ENCODE assay signal across 9 cellular contexts in the genomic region with DNA sequence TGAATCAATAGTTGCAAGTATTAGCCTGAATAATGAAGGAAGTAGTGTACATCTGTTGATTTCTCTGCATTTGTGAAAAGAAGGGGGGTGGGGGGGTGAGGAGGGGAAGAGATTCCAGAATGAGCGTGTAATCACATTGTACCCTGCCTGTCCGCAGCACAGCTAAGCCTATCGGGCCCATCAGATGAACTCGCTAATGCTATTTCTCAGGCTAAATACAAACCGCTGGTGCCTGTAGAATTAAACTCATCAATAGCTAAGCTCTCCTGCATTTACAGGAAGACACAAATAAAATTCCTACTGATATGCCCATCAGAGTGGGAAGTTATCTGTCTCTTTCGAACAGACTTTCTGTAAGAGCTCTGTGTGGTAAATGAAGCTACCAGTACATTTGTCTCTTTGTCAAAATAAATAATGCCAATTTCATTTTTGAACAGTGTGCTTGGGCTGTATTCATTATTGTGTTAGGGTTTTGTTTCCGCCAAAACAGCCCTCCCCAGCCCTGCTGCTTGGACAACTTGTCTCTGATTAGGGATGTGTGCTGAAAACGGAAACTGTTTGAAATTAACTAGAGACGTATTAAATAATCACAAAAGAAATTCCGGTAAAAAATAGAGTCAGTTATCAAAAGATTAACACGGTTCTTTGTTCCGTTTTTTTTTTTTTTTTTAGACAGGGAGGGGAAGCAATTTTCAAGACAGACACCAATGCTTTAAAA.
DNase-seq lines count a peak whose midpoint lies in the region; ATAC-seq and TF ChIP-seq lines count a peak whose summit lies in the region.
"Had no signal": no experiment of that assay in that cellular context is flagged by ENCODE, and none has a peak within 500 bp of the region (broad histone marks: within the 10 kb centered on the region; RNA-seq: fewer than 3 reads in every experiment).

No MANE protein-coding gene starts in this region.

- H3K27ac Mint-ChIP-seq in T-helper 2 cell treated with Interferon-gamma antibody and Interleukin-4, amounts not matched to agents 5 μg/mL and 100 μg/mL, for 36 hours, result no peak overlapping the region
- H3K27ac Mint-ChIP-seq in WTC11, result peak overlapping the region; percentile 98
- H3K27ac Mint-ChIP-seq in stimulated activated naive CD8-positive, alpha-beta T cell treated with anti-CD3 and anti-CD28 coated beads, Interleukin-15, amount 100 ng/mL, for 72 hours, result peak overlapping the region; percentile 20 to 75

- CTCF ChIA-PET in WTC11 (lab: Charles Lee), result interaction anchor here (0.6 to 1.0 kb wide), 6 partner anchors 11 to 1063 kb away, joined by 3 to 4 read pairs (median 3); no protein-coding TSS in a partner anchor

- peaks cover 8% of the 10 kb centered on the region for H3K9me3 Mint-ChIP-seq in T-helper 2 cell treated with Interferon-gamma antibody and Interleukin-4, amounts not matched to agents 5 μg/mL and 100 μg/mL, for 36 hours
- H3K9me3 Mint-ChIP-seq in WTC11, result peaks cover 19% of the 10 kb centered on the region
- H3K9me3 Mint-ChIP-seq in stimulated activated naive CD8-positive, alpha-beta T cell treated with anti-CD3 and anti-CD28 coated beads, Interleukin-15, amount 100 ng/mL, for 72 hours, result peaks cover 7 to 15% of the 10 kb centered on the region in 2 donors

- no peaks in the 10 kb centered on the region for H3K36me3 Mint-ChIP-seq in T-helper 2 cell treated with Interferon-gamma antibody and Interleukin-4, amounts not matched to agents 5 μg/mL and 100 μg/mL, for 36 hours (ENCODE audit: low read depth)
- peaks cover 19% of the 10 kb centered on the region for H3K36me3 Mint-ChIP-seq in WTC11

- TF ChIP-seq CTCF in WTC11 (IDR thresholded peaks at IDR 0.05), result no peak

- ATAC-seq in WTC11, result peak; percentile 11; the same call in 1 of the 2 replicates
- ATAC-seq in stimulated activated naive CD8-positive, alpha-beta T cell treated with anti-CD3 and anti-CD28 coated beads, Interleukin-15, amount 100 ng/mL, for 72 hours, result no peak

- peaks cover 7% of the 10 kb centered on the region for H3K4me1 Mint-ChIP-seq in T-helper 2 cell treated with Interferon-gamma antibody and Interleukin-4, amounts not matched to agents 5 μg/mL and 100 μg/mL, for 36 hours (ENCODE audit: low read depth)
- H3K4me1 Mint-ChIP-seq in WTC11, result peaks cover 77% of the 10 kb centered on the region
- peaks cover 44% of the 10 kb centered on the region for H3K4me1 Mint-ChIP-seq in stimulated activated naive CD8-positive, alpha-beta T cell treated with anti-CD3 and anti-CD28 coated beads, Interleukin-15, amount 100 ng/mL, for 72 hours

- H3K27me3 Mint-ChIP-seq in T-helper 2 cell treated with Interferon-gamma antibody and Interleukin-4, amounts not matched to agents 5 μg/mL and 100 μg/mL, for 36 hours (ENCODE audit: low read depth), result peaks cover 15% of the 10 kb centered on the region
- peaks cover 4% of the 10 kb centered on the region; the same call in 1 of the 2 replicates for H3K27me3 Mint-ChIP-seq in WTC11 (ENCODE audit: low read depth)
- H3K27me3 Mint-ChIP-seq in stimulated activated naive CD8-positive, alpha-beta T cell treated with anti-CD3 and anti-CD28 coated beads, Interleukin-15, amount 100 ng/mL, for 72 hours, result no peaks in the 10 kb centered on the region

- peak overlapping the region; percentile 9 for H3K4me3 Mint-ChIP-seq in T-helper 2 cell treated with Interferon-gamma antibody and Interleukin-4, amounts not matched to agents 5 μg/mL and 100 μg/mL, for 36 hours
- H3K4me3 Mint-ChIP-seq in WTC11, result peak overlapping the region; percentile 58
- peak overlapping the region; percentile 82 to 86 for H3K4me3 Mint-ChIP-seq in stimulated activated naive CD8-positive, alpha-beta T cell treated with anti-CD3 and anti-CD28 coated beads, Interleukin-15, amount 100 ng/mL, for 72 hours

- DNase-seq in T-helper 2 cell treated with Interferon-gamma antibody and Interleukin-4, amounts not matched to agents 5 μg/mL and 100 μg/mL, for 36 hours (ENCODE audit: low spot score), result no peak
- no peak for DNase-seq in T-helper 2 cell
- no peak for DNase-seq in WTC11 (ENCODE audit: low spot score)
- DNase-seq in inferior parietal cortex (ENCODE audit: extremely low spot score), result peak; percentile 23
- DNase-seq in stimulated activated naive CD8-positive, alpha-beta T cell treated with anti-CD3 and anti-CD28 coated beads, Interleukin-15, amount 100 ng/mL, for 72 hours, result no peak
- DNase-seq in GDM1 (lab: John Stamatoyannopoulos, UW), result no peak
- DNase-seq in activated CD4-positive, CD25-positive, alpha-beta regulatory T cell (lab: John Stamatoyannopoulos, UW), result no peak
- DNase-seq in G401 (ENCODE audit: low spot score), result no peak
- DNase-seq: SHP77 treated with DMSO at 0.1 percent for 48 hours had no signal

- POLR2A ChIA-PET in WTC11 (lab: Charles Lee), result interaction anchor here (0.6 to 0.7 kb wide), 4 partner anchors 15 to 120 kb away, joined by 3 to 6 read pairs (median 4); no protein-coding TSS in a partner anchor

- in situ Hi-C loops in G401 (cut with HindIII; ENCODE audit: low sequenced_read_pairs), result no loop called here

TF ChIP-seq in WTC11, 78 proteins besides CTCF, POLR2A, EP300 and RAD21:
- no peak for TF ChIP-seq ZNF416 (CRISPR knock-in tag; IDR thresholded peaks at IDR 0.05)
- TF ChIP-seq, protein P1, sequence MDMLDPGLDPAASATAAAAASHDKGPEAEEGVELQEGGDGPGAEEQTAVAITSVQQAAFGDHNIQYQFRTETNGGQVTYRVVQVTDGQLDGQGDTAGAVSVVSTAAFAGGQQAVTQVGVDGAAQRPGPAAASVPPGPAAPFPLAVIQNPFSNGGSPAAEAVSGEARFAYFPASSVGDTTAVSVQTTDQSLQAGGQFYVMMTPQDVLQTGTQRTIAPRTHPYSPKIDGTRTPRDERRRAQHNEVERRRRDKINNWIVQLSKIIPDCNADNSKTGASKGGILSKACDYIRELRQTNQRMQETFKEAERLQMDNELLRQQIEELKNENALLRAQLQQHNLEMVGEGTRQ (CRISPR knock-in tag; IDR thresholded peaks at IDR 0.05), result no peak
- no peak for TF ChIP-seq ATF1 (CRISPR knock-in tag; IDR thresholded peaks at IDR 0.05)
- TF ChIP-seq RELA (CRISPR knock-in tag; IDR thresholded peaks at IDR 0.05; ENCODE audit: borderline replicate concordance), result no peak
- no peak for TF ChIP-seq ZBTB21 (CRISPR knock-in tag; IDR thresholded peaks at IDR 0.05; ENCODE audit: borderline replicate concordance)
- TF ChIP-seq GRHL2 (CRISPR knock-in tag; IDR thresholded peaks at IDR 0.05; ENCODE audit: insufficient replicate concordance, severe bottlenecking), result no peak
- TF ChIP-seq, protein P2, sequence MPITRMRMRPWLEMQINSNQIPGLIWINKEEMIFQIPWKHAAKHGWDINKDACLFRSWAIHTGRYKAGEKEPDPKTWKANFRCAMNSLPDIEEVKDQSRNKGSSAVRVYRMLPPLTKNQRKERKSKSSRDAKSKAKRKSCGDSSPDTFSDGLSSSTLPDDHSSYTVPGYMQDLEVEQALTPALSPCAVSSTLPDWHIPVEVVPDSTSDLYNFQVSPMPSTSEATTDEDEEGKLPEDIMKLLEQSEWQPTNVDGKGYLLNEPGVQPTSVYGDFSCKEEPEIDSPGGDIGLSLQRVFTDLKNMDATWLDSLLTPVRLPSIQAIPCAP (CRISPR knock-in tag; IDR thresholded peaks at IDR 0.05), result no peak
- TF ChIP-seq ZNF423 (CRISPR knock-in tag; IDR thresholded peaks at IDR 0.05), result no peak
- TF ChIP-seq, protein P3, sequence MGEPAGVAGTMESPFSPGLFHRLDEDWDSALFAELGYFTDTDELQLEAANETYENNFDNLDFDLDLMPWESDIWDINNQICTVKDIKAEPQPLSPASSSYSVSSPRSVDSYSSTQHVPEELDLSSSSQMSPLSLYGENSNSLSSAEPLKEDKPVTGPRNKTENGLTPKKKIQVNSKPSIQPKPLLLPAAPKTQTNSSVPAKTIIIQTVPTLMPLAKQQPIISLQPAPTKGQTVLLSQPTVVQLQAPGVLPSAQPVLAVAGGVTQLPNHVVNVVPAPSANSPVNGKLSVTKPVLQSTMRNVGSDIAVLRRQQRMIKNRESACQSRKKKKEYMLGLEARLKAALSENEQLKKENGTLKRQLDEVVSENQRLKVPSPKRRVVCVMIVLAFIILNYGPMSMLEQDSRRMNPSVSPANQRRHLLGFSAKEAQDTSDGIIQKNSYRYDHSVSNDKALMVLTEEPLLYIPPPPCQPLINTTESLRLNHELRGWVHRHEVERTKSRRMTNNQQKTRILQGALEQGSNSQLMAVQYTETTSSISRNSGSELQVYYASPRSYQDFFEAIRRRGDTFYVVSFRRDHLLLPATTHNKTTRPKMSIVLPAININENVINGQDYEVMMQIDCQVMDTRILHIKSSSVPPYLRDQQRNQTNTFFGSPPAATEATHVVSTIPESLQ (CRISPR knock-in tag; IDR thresholded peaks at IDR 0.05), result no peak
- TF ChIP-seq RORB (CRISPR knock-in tag; IDR thresholded peaks at IDR 0.05), result no peak

Comparison
In these comparisons a context has a peak if more than half of its experiments do, and no peak if none do; other contexts are left out.
1. H3K4me3 Mint-ChIP-seq: peak in every context shown above with its lines; median percentile 84 in stimulated activated naive CD8-positive, alpha-beta T cell treated with anti-CD3 and anti-CD28 coated beads, Interleukin-15, amount 100 ng/mL, for 72 hours; 58 in WTC11; 9 in T-helper 2 cell treated with Interferon-gamma antibody and Interleukin-4, amounts not matched to agents 5 μg/mL and 100 μg/mL, for 36 hours.